ENCODE assay signal across 8 cellular contexts in genomic region chr21:44949161-44950015, GRCh38. TPM values are rescaled to one million over a fixed set of nuclear protein-coding genes. Genes with fewer than 3 reads are reported as not detected.
DNase-seq lines count a peak whose midpoint lies in the region; ATAC-seq, FAIRE-seq and TF ChIP-seq lines count a peak whose summit lies in the region.

No MANE protein-coding gene starts in this region.

- no peaks in the 10 kb centered on the region for H3K27me3 ChIP-seq in bronchial epithelial cell (ENCODE audit: control insufficient read depth, insufficient read depth, low read length)
- H3K27me3 ChIP-seq in kidney epithelial cell (ENCODE audit: control insufficient read depth, insufficient read depth, low read length): no peaks in the 10 kb centered on the region

- H3K27me3 Mint-ChIP-seq in activated B cell treated with CpG ODN at 0.5 μM for 24 hours: no peaks in the 10 kb centered on the region

- H3K4me1 Mint-ChIP-seq in activated B cell treated with CpG ODN at 0.5 μM for 24 hours: peaks cover 40% of the 10 kb centered on the region

- no peaks in the 10 kb centered on the region for H3K9me3 Mint-ChIP-seq in activated B cell treated with CpG ODN at 0.5 μM for 24 hours

- POLR2A ChIA-PET in activated B cell treated with CpG ODN at 0.5 μM for 24 hours (lab: Charles Lee): interaction anchor here (0.6 to 1.2 kb wide), 6 partner anchors 9 to 179 kb away, joined by 3 to 7 read pairs (median 3); partner anchors contain the start of gene SLX9

- DNase-seq in NCI-H510A treated with DMSO at 0.1 percent for 48 hours (lab: John Stamatoyannopoulos, UW) (peak; percentile 1), NCI-H510A (lab: John Stamatoyannopoulos, UW) (no peak), activated B cell treated with CpG ODN at 0.5 μM for 24 hours (peak; percentile 76), bronchial epithelial cell (ENCODE audit: low read depth) (peak; percentile 52), kidney epithelial cell (ENCODE audit: low read depth) (no peak)
- peak; percentile 65 for DNase-seq in stimulated activated CD4-positive, alpha-beta T cell treated with anti-CD3 and anti-CD28 coated beads, Interleukin-2, amount 100 ng/mL, for 4 hours (ENCODE audit: low read depth)

- peaks cover 25% of the 10 kb centered on the region for H3K36me3 ChIP-seq in bronchial epithelial cell (ENCODE audit: control insufficient read depth, insufficient read depth, low read length)
- H3K36me3 ChIP-seq in kidney epithelial cell (ENCODE audit: control insufficient read depth, insufficient read depth, low read length): no peaks in the 10 kb centered on the region

- intact Hi-C loops in activated B cell treated with CpG ODN at 0.5 μM for 24 hours (cut with micrococcal nuclease): loop anchor here (1.0 to 10.0 kb wide), 4 partner anchors 179 to 490 kb away; no protein-coding TSS in a partner anchor

- CTCF ChIA-PET in activated B cell treated with CpG ODN at 0.5 μM for 24 hours (lab: Charles Lee): interaction anchor here (0.7 to 12.2 kb wide), 22 partner anchors 8 to 439 kb away, joined by 3 to 224 read pairs (median 3); partner anchors contain the start of gene ITGB2

- peaks cover 45% of the 10 kb centered on the region for H3K36me3 Mint-ChIP-seq in activated B cell treated with CpG ODN at 0.5 μM for 24 hours (ENCODE audit: low read depth)

- H3K4me3 Mint-ChIP-seq in activated B cell treated with CpG ODN at 0.5 μM for 24 hours: no peak overlapping the region

- FAIRE-seq in bronchial epithelial cell (lab: Jason Lieb, UNC): no peak

- TF ChIP-seq CTCF in LNCAP (IDR thresholded peaks at IDR 0.05) (peak; percentile 88), activated B cell treated with CpG ODN at 0.5 μM for 24 hours (IDR thresholded peaks at IDR 0.05) (peak; percentile 86), bronchial epithelial cell (IDR thresholded peaks at IDR 0.05; ENCODE audit: insufficient read depth, low read length, severe bottlenecking) (peak; percentile 93), kidney epithelial cell (IDR thresholded peaks at IDR 0.05; ENCODE audit: insufficient read depth, low read length, poor library complexity, severe bottlenecking) (peak; percentile 92)

- no peak overlapping the region for H3K4me3 ChIP-seq in bronchial epithelial cell (ENCODE audit: low read depth, low read length)
- no peak overlapping the region for H3K4me3 ChIP-seq in kidney epithelial cell (ENCODE audit: low read depth, low read length)

- ATAC-seq in activated B cell treated with CpG ODN at 0.5 μM for 24 hours (ENCODE audit: low read depth): peak; percentile 91
- no peak for ATAC-seq in GM19463 (IDR thresholded peaks at IDR 0.05; ENCODE audit: unreplicated experiment)

- no peak overlapping the region for H3K27ac Mint-ChIP-seq in activated B cell treated with CpG ODN at 0.5 μM for 24 hours

RNA-seq across cellular contexts. Expression of gene SLX9, which starts 9.6 kb away (rescaled TPM):
- total RNA-seq in activated B cell treated with CpG ODN at 0.5 μM for 24 hours (26.0 and 34.7 TPM in 2 replicates), bronchial epithelial cell (32.0 and 34.0 TPM in 2 replicates), kidney epithelial cell (25.7 and 38.6 TPM in 2 replicates)

RNA-seq across cellular contexts. Expression of gene ITGB2, which starts 28.7 kb away (rescaled TPM):
- total RNA-seq in activated B cell treated with CpG ODN at 0.5 μM for 24 hours (124 and 131 TPM in 2 replicates), bronchial epithelial cell (0.26 and 1.1 TPM in 2 replicates), kidney epithelial cell (6.9 and 9.1 TPM in 2 replicates)

Comparison
In these comparisons a context has a peak if more than half of its experiments do, and no peak if none do; other contexts are left out.
1. DNase-seq: peak in NCI-H510A treated with DMSO at 0.1 percent for 48 hours (single experiment), activated B cell treated with CpG ODN at 0.5 μM for 24 hours (single experiment), bronchial epithelial cell (single experiment) and stimulated activated CD4-positive, alpha-beta T cell treated with anti-CD3 and anti-CD28 coated beads, Interleukin-2, amount 100 ng/mL, for 4 hours (single experiment); none in NCI-H510A (single experiment) and kidney epithelial cell (single experiment).
2. RNA of gene ITGB2, which starts 28.7 kb away (total RNA-seq): 124 to 131 TPM in activated B cell treated with CpG ODN at 0.5 μM for 24 hours; 6.9 to 9.1 TPM in kidney epithelial cell and 0.26 to 1.1 TPM in bronchial epithelial cell; every median in the first group is over 10 times any median in the second.
3. Peak in every context shown above with its lines, with median percentiles within 50 percentile points of each other: CTCF ChIP-seq.